Comparison of ENCODE assay signal across 9 cellular contexts in genomic region chr10:114103286-114103685, GRCh38. TPM values are rescaled to one million over a fixed set of nuclear protein-coding genes. Genes with fewer than 3 reads are reported as not detected.
DNase-seq lines count a peak whose midpoint lies in the region; ATAC-seq and TF ChIP-seq lines count a peak whose summit lies in the region.
"Had no signal": no experiment of that assay in that cellular context is flagged by ENCODE, and none has a peak within 500 bp of the region (broad histone marks: within the 10 kb centered on the region; RNA-seq: fewer than 3 reads in every experiment).

No MANE protein-coding gene starts in this region.

- DNase-seq in Right ventricle myocardium inferior (ENCODE audit: missing footprints) (no peak), cardiac septum (ENCODE audit: low spot score) (no peak), HS-27A (ENCODE audit: low read depth) (peak; percentile 19), RKO (ENCODE audit: low spot score) (peak; percentile 66), epithelial cell of esophagus (ENCODE audit: low read depth) (peak; percentile 73), NCI-H128 (lab: John Stamatoyannopoulos, UW; ENCODE audit: unreplicated experiment) (no peak)

- no peak overlapping the region for H3K27ac Mint-ChIP-seq in nephron
- H3K27ac Mint-ChIP-seq: stimulated activated naive CD8-positive, alpha-beta T cell treated with anti-CD3 and anti-CD28 coated beads, Interleukin-15, Interleukin-2, amounts not matched to agents 100 ng/mL and 50 ng/mL, for 24 hours had no signal

- TF ChIP-seq CTCF in epithelial cell of esophagus (IDR thresholded peaks at IDR 0.05; ENCODE audit: insufficient read depth, low read depth, low read length, missing control alignments) (peak; percentile 59), nephron (IDR thresholded peaks at IDR 0.05; ENCODE audit: unreplicated experiment in 3 of 3) (peak; percentile 52 to 67 (median 65))

- peak; percentile 73 for ATAC-seq in Right ventricle myocardium inferior
- no peak for ATAC-seq in GM21447 (IDR thresholded peaks at IDR 0.05; ENCODE audit: unreplicated experiment)

- peaks cover 50% of the 10 kb centered on the region for H3K27me3 Mint-ChIP-seq in nephron (ENCODE audit: low read depth)

- H3K9me3 Mint-ChIP-seq in nephron, result no peaks in the 10 kb centered on the region
- H3K9me3 Mint-ChIP-seq: stimulated activated naive CD8-positive, alpha-beta T cell treated with anti-CD3 and anti-CD28 coated beads, Interleukin-15, Interleukin-2, amounts not matched to agents 100 ng/mL and 50 ng/mL, for 24 hours had no signal

- H3K4me1 Mint-ChIP-seq in nephron, result peaks cover 10% of the 10 kb centered on the region

- H3K4me3 Mint-ChIP-seq in nephron, result peak overlapping the region in 2 of 3 experiments; percentile 7 to 33
- H3K4me3 Mint-ChIP-seq: stimulated activated naive CD8-positive, alpha-beta T cell treated with anti-CD3 and anti-CD28 coated beads, Interleukin-15, Interleukin-2, amounts not matched to agents 100 ng/mL and 50 ng/mL, for 24 hours had no signal

- intact Hi-C loops in Right ventricle myocardium inferior (cut with DNase I) (loop anchor here (1.0 kb wide), 1 partner anchor 304 kb away; no protein-coding TSS in a partner anchor), cardiac septum (cut with DNase I) (loop anchor here (2.0 to 5.0 kb wide), 4 partner anchors 61 to 401 kb away; partner anchors contain the start of gene ADRB1)

- no peaks in the 10 kb centered on the region for H3K36me3 Mint-ChIP-seq in nephron (ENCODE audit: low read depth)

- H3K4me3 ChIP-seq in epithelial cell of esophagus (ENCODE audit: low read length), result no peak overlapping the region

RNA-seq across cellular contexts. Expression of gene ADRB1, which starts 59.6 kb away (rescaled TPM):
- 63.1 TPM for total RNA-seq in Right ventricle myocardium inferior
- 26.4 TPM for total RNA-seq in cardiac septum

Comparison
In these comparisons a context has a peak if more than half of its experiments do, and no peak if none do; other contexts are left out.
1. DNase-seq: peak in HS-27A (single experiment), RKO (single experiment) and epithelial cell of esophagus (single experiment); none in Right ventricle myocardium inferior (single experiment), cardiac septum (single experiment) and NCI-H128 (single experiment).